ENCODE assay signal across 1 cellular context in the genomic region with DNA sequence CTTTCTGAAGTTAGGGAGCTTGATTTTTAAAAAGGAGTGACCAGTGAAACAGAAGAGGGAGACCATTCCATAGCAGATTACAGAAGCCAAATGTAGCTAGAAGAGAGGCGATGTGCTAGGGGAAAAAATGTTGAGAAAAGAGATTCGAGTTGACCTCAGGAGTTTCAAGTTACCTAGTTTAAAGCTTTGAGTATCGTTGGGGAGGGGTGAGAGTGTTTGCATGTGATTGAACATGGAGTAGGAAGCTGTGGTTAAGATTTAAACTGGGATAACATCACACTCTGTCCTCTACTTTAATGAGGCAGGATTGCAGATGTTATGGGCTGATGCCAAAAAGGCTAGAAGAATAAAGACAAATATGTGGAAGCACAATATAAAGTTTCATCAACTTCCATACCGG.
TF ChIP-seq lines count a peak whose summit lies in the region.

No MANE protein-coding gene starts in this region.

TF ChIP-seq in HEK293, 187 proteins besides CTCF, POLR2A, EP300 and RAD21 (continued from another document):
- 0 out of 2 replicates have a peak, but pooled peaks have one; percentile 42 for TF ChIP-seq ZNF362 (tag by site-specific recombination; IDR thresholded peaks at IDR 0.05)
- TF ChIP-seq, protein P1, sequence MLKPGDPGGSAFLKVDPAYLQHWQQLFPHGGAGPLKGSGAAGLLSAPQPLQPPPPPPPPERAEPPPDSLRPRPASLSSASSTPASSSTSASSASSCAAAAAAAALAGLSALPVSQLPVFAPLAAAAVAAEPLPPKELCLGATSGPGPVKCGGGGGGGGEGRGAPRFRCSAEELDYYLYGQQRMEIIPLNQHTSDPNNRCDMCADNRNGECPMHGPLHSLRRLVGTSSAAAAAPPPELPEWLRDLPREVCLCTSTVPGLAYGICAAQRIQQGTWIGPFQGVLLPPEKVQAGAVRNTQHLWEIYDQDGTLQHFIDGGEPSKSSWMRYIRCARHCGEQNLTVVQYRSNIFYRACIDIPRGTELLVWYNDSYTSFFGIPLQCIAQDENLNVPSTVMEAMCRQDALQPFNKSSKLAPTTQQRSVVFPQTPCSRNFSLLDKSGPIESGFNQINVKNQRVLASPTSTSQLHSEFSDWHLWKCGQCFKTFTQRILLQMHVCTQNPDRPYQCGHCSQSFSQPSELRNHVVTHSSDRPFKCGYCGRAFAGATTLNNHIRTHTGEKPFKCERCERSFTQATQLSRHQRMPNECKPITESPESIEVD (tag by site-specific recombination; IDR thresholded peaks at IDR 0.05) = peak; percentile 75
- TF ChIP-seq ZNF585B (tag by site-specific recombination; IDR thresholded peaks at IDR 0.05) = peak; percentile 57; the same call in 1 of the 2 replicates
- TF ChIP-seq, protein P2, sequence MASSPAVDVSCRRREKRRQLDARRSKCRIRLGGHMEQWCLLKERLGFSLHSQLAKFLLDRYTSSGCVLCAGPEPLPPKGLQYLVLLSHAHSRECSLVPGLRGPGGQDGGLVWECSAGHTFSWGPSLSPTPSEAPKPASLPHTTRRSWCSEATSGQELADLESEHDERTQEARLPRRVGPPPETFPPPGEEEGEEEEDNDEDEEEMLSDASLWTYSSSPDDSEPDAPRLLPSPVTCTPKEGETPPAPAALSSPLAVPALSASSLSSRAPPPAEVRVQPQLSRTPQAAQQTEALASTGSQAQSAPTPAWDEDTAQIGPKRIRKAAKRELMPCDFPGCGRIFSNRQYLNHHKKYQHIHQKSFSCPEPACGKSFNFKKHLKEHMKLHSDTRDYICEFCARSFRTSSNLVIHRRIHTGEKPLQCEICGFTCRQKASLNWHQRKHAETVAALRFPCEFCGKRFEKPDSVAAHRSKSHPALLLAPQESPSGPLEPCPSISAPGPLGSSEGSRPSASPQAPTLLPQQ (tag by site-specific recombination; IDR thresholded peaks at IDR 0.05) = peak; percentile 68
- no peak for TF ChIP-seq ELK4 (IDR thresholded peaks at IDR 0.05; ENCODE audit: borderline replicate concordance, low read depth, low read length)
- no peak for TF ChIP-seq ZNF623 (tag by site-specific recombination; IDR thresholded peaks at IDR 0.05)
- TF ChIP-seq KLF8 (tag by site-specific recombination; IDR thresholded peaks at IDR 0.05) = peak; percentile 48; the same call in 1 of the 2 replicates
- no peak for TF ChIP-seq SCRT1 (tag by site-specific recombination; IDR thresholded peaks at IDR 0.05; ENCODE audit: borderline replicate concordance)
- peak; percentile 52; the same call in 1 of the 2 replicates for TF ChIP-seq PRDM10 (tag by site-specific recombination; IDR thresholded peaks at IDR 0.05)
- no peak for TF ChIP-seq ZNF175 (tag by site-specific recombination; IDR thresholded peaks at IDR 0.05)
- TF ChIP-seq ZNF600 (tag by site-specific recombination; IDR thresholded peaks at IDR 0.05) = peak; percentile 47; the same call in 1 of the 2 replicates
- peak; percentile 51; the same call in 1 of the 2 replicates for TF ChIP-seq PATZ1 (tag by site-specific recombination; IDR thresholded peaks at IDR 0.05)
- 0 out of 2 replicates have a peak, but pooled peaks have one; percentile 18 for TF ChIP-seq ZNF629 (tag by site-specific recombination; IDR thresholded peaks at IDR 0.05)
- TF ChIP-seq ZBTB17 (tag by site-specific recombination; IDR thresholded peaks at IDR 0.05) = peak; percentile 87
- peak; percentile 81 for TF ChIP-seq ZXDB (tag by site-specific recombination; IDR thresholded peaks at IDR 0.05)
- 0 out of 2 replicates have a peak, but pooled peaks have one; percentile 33 for TF ChIP-seq BCL11A (tag by site-specific recombination; IDR thresholded peaks at IDR 0.05; ENCODE audit: low read depth)
- TF ChIP-seq ZFP69B (tag by site-specific recombination; IDR thresholded peaks at IDR 0.05) = no peak
- no peak for TF ChIP-seq ZNF404 (tag by site-specific recombination; IDR thresholded peaks at IDR 0.05)
- peak; percentile 70; the same call in 1 of the 2 replicates for TF ChIP-seq PRDM4 (tag by site-specific recombination; IDR thresholded peaks at IDR 0.05)
- no peak for TF ChIP-seq MYNN (tag by site-specific recombination; IDR thresholded peaks at IDR 0.05; ENCODE audit: borderline replicate concordance)
- TF ChIP-seq ZNF48 (tag by site-specific recombination; IDR thresholded peaks at IDR 0.05) = no peak
- 0 out of 2 replicates have a peak, but pooled peaks have one; percentile 30 for TF ChIP-seq ZNF843 (tag by site-specific recombination; IDR thresholded peaks at IDR 0.05)
- 0 out of 2 replicates have a peak, but pooled peaks have one; percentile 2 for TF ChIP-seq ZNF654 (tag by site-specific recombination; IDR thresholded peaks at IDR 0.05; ENCODE audit: low read depth)
- peak; percentile 91 for TF ChIP-seq GFI1B (tag by site-specific recombination; IDR thresholded peaks at IDR 0.05)
- no peak for TF ChIP-seq BCL11B (tag by site-specific recombination; IDR thresholded peaks at IDR 0.05; ENCODE audit: low read depth)
- TF ChIP-seq, protein P3, sequence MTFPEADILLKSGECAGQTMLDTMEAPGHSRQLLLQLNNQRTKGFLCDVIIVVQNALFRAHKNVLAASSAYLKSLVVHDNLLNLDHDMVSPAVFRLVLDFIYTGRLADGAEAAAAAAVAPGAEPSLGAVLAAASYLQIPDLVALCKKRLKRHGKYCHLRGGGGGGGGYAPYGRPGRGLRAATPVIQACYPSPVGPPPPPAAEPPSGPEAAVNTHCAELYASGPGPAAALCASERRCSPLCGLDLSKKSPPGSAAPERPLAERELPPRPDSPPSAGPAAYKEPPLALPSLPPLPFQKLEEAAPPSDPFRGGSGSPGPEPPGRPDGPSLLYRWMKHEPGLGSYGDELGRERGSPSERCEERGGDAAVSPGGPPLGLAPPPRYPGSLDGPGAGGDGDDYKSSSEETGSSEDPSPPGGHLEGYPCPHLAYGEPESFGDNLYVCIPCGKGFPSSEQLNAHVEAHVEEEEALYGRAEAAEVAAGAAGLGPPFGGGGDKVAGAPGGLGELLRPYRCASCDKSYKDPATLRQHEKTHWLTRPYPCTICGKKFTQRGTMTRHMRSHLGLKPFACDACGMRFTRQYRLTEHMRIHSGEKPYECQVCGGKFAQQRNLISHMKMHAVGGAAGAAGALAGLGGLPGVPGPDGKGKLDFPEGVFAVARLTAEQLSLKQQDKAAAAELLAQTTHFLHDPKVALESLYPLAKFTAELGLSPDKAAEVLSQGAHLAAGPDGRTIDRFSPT (tag by site-specific recombination; IDR thresholded peaks at IDR 0.05) = peak; percentile 57
- TF ChIP-seq OSR2 (tag by site-specific recombination; IDR thresholded peaks at IDR 0.05) = peak; percentile 97
- no peak for TF ChIP-seq ZNF768 (tag by site-specific recombination; IDR thresholded peaks at IDR 0.05)
- TF ChIP-seq, protein P4, sequence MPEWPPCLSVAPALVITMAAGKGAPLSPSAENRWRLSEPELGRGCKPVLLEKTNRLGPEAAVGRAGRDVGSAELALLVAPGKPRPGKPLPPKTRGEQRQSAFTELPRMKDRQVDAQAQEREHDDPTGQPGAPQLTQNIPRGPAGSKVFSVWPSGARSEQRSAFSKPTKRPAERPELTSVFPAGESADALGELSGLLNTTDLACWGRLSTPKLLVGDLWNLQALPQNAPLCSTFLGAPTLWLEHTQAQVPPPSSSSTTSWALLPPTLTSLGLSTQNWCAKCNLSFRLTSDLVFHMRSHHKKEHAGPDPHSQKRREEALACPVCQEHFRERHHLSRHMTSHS (tag by site-specific recombination; IDR thresholded peaks at IDR 0.05) = no peak
- TF ChIP-seq ZNF639 (tag by site-specific recombination; IDR thresholded peaks at IDR 0.05) = no peak
